Comparison of ENCODE assay signal across 1 cellular context in the genomic region with DNA sequence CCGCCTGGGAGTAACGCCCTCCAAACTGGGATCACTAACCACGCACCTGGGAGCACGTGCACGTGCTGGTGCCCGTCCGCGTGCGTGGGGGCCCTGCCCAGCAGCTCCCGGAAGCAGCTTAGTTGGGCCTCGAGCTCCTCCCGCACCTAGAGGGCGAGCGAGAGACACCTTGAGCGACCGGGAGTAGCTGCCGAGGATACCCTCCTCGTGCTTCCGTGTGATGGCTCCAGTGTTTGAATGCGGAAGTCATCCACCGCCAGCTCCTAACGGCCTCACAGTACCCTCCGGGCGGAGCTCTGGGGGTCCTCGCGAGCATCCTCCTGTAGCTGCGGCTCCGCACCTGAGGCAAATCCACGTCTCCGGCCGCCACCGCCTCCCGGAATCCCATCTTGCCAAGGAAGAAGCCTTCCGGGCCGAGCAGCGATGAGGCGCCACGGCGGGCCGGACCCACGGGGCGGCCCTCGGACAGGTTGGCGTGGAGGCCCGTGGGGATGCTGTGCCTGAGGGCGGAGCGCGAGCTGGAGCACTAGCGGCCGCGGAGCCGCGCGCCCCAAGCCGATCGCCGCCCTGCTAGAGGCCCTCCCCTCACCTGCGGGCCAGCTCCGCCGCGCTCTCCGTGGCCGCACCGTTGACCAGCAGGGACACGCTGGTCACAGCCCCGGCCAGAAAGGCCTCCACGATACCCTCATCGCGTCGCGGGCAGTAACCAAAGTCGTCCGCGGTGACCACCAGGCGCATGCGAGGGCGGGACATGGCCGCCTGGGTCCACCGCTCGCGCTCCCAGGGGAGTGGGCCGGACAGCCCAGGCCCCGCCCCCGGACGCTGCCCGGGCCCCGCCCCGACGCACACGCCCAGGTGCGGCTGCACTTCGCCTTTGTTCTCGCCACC.
A peak's percentile ranks its signal among the peaks of the same experiment; 100 is the strongest.
TF ChIP-seq lines count a peak whose summit lies in the region.

YDJC (minus strand) TSS at position 761 of the 888 bp plus-strand sequence; CDS start at position 753, 8 bp downstream.

TF ChIP-seq in HepG2, 621 proteins besides CTCF, POLR2A, EP300 and RAD21 (continued from another document):
- TF ChIP-seq, protein P1, sequence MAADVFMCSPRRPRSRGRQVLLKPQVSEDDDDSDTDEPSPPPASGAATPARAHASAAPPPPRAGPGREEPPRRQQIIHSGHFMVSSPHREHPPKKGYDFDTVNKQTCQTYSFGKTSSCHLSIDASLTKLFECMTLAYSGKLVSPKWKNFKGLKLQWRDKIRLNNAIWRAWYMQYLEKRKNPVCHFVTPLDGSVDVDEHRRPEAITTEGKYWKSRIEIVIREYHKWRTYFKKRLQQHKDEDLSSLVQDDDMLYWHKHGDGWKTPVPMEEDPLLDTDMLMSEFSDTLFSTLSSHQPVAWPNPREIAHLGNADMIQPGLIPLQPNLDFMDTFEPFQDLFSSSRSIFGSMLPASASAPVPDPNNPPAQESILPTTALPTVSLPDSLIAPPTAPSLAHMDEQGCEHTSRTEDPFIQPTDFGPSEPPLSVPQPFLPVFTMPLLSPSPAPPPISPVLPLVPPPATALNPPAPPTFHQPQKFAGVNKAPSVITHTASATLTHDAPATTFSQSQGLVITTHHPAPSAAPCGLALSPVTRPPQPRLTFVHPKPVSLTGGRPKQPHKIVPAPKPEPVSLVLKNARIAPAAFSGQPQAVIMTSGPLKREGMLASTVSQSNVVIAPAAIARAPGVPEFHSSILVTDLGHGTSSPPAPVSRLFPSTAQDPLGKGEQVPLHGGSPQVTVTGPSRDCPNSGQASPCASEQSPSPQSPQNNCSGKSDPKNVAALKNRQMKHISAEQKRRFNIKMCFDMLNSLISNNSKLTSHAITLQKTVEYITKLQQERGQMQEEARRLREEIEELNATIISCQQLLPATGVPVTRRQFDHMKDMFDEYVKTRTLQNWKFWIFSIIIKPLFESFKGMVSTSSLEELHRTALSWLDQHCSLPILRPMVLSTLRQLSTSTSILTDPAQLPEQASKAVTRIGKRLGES (CRISPR knock-in tag; IDR thresholded peaks at IDR 0.05; ENCODE audit: borderline replicate concordance) = peak; percentile 91
- TF ChIP-seq, protein P2, sequence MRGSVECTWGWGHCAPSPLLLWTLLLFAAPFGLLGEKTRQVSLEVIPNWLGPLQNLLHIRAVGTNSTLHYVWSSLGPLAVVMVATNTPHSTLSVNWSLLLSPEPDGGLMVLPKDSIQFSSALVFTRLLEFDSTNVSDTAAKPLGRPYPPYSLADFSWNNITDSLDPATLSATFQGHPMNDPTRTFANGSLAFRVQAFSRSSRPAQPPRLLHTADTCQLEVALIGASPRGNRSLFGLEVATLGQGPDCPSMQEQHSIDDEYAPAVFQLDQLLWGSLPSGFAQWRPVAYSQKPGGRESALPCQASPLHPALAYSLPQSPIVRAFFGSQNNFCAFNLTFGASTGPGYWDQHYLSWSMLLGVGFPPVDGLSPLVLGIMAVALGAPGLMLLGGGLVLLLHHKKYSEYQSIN (CRISPR knock-in tag; IDR thresholded peaks at IDR 0.05; ENCODE audit: borderline replicate concordance) = no peak
- TF ChIP-seq ZNF652 (CRISPR knock-in tag; IDR thresholded peaks at IDR 0.05; ENCODE audit: borderline replicate concordance, low read depth) (no peak), GZF1 (CRISPR knock-in tag; IDR thresholded peaks at IDR 0.05) (peak; percentile 73; the same call in 1 of the 2 replicates), ZNF563 (CRISPR knock-in tag; IDR thresholded peaks at IDR 0.05) (peak; percentile 74), NFRKB (IDR thresholded peaks at IDR 0.05) (no peak), BATF2 (CRISPR knock-in tag; IDR thresholded peaks at IDR 0.05) (peak; percentile 90), YEATS2 (CRISPR knock-in tag; IDR thresholded peaks at IDR 0.05; ENCODE audit: borderline replicate concordance) (peak; percentile 62; the same call in 1 of the 2 replicates), RFXAP (CRISPR knock-in tag; IDR thresholded peaks at IDR 0.05; ENCODE audit: borderline replicate concordance) (peak; percentile 87), ZNF737 (CRISPR knock-in tag; IDR thresholded peaks at IDR 0.05; ENCODE audit: borderline replicate concordance) (no peak), ZNF704 (CRISPR knock-in tag; IDR thresholded peaks at IDR 0.05; ENCODE audit: borderline replicate concordance) (peak; percentile 85; the same call in 1 of the 2 replicates), ZNF772 (CRISPR knock-in tag; IDR thresholded peaks at IDR 0.05) (peak; percentile 65; the same call in 1 of the 2 replicates), JARID2 (CRISPR knock-in tag; IDR thresholded peaks at IDR 0.05; ENCODE audit: insufficient replicate concordance) (no peak)
- TF ChIP-seq, protein P3, sequence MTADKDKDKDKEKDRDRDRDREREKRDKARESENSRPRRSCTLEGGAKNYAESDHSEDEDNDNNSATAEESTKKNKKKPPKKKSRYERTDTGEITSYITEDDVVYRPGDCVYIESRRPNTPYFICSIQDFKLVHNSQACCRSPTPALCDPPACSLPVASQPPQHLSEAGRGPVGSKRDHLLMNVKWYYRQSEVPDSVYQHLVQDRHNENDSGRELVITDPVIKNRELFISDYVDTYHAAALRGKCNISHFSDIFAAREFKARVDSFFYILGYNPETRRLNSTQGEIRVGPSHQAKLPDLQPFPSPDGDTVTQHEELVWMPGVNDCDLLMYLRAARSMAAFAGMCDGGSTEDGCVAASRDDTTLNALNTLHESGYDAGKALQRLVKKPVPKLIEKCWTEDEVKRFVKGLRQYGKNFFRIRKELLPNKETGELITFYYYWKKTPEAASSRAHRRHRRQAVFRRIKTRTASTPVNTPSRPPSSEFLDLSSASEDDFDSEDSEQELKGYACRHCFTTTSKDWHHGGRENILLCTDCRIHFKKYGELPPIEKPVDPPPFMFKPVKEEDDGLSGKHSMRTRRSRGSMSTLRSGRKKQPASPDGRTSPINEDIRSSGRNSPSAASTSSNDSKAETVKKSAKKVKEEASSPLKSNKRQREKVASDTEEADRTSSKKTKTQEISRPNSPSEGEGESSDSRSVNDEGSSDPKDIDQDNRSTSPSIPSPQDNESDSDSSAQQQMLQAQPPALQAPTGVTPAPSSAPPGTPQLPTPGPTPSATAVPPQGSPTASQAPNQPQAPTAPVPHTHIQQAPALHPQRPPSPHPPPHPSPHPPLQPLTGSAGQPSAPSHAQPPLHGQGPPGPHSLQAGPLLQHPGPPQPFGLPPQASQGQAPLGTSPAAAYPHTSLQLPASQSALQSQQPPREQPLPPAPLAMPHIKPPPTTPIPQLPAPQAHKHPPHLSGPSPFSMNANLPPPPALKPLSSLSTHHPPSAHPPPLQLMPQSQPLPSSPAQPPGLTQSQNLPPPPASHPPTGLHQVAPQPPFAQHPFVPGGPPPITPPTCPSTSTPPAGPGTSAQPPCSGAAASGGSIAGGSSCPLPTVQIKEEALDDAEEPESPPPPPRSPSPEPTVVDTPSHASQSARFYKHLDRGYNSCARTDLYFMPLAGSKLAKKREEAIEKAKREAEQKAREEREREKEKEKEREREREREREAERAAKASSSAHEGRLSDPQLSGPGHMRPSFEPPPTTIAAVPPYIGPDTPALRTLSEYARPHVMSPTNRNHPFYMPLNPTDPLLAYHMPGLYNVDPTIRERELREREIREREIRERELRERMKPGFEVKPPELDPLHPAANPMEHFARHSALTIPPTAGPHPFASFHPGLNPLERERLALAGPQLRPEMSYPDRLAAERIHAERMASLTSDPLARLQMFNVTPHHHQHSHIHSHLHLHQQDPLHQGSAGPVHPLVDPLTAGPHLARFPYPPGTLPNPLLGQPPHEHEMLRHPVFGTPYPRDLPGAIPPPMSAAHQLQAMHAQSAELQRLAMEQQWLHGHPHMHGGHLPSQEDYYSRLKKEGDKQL (CRISPR knock-in tag; IDR thresholded peaks at IDR 0.05; ENCODE audit: low read depth) = peak; percentile 23; the same call in 1 of the 2 replicates
- TF ChIP-seq, protein P4, sequence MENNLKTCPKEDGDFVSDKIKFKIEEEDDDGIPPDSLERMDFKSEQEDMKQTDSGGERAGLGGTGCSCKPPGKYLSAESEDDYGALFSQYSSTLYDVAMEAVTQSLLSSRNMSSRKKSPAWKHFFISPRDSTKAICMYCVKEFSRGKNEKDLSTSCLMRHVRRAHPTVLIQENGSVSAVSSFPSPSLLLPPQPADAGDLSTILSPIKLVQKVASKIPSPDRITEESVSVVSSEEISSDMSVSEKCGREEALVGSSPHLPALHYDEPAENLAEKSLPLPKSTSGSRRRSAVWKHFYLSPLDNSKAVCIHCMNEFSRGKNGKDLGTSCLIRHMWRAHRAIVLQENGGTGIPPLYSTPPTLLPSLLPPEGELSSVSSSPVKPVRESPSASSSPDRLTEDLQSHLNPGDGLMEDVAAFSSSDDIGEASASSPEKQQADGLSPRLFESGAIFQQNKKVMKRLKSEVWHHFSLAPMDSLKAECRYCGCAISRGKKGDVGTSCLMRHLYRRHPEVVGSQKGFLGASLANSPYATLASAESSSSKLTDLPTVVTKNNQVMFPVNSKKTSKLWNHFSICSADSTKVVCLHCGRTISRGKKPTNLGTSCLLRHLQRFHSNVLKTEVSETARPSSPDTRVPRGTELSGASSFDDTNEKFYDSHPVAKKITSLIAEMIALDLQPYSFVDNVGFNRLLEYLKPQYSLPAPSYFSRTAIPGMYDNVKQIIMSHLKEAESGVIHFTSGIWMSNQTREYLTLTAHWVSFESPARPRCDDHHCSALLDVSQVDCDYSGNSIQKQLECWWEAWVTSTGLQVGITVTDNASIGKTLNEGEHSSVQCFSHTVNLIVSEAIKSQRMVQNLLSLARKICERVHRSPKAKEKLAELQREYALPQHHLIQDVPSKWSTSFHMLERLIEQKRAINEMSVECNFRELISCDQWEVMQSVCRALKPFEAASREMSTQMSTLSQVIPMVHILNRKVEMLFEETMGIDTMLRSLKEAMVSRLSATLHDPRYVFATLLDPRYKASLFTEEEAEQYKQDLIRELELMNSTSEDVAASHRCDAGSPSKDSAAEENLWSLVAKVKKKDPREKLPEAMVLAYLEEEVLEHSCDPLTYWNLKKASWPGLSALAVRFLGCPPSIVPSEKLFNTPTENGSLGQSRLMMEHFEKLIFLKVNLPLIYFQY (CRISPR knock-in tag; IDR thresholded peaks at IDR 0.05; ENCODE audit: borderline replicate concordance) = peak; percentile 72; the same call in 1 of the 2 replicates
